In the genomic region with DNA sequence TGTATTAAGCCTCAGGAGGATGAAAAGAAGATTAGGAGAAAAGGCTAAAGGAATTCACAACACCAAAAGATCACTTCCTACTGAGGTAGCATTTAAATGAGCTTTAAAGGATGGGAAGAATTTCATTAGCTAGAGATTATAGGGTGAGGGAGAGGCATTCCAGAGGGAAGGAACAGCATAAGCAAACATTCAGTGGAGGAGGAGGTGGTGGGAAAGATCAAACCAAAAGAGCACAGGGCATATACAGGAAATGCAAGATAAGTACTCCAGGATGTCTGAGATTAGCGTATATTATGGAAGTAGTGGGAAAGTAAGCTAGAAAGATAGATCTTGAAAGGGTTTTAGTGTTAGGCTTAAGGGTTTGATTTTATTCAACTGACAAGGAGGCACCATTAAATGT, we compare ENCODE assay signal across 29 cellular contexts.
"Had no signal": no experiment of that assay in that cellular context is flagged by ENCODE, and none has a peak within 500 bp of the region (broad histone marks: within the 10 kb centered on the region; RNA-seq: fewer than 3 reads in every experiment).

No MANE protein-coding gene starts in this region.

- H3K36me3 ChIP-seq: breast epithelium, esophagus squamous epithelium, left lung, lower lobe of right lung, pancreas, sigmoid colon, thoracic aorta had no signal

- H3K27me3 Mint-ChIP-seq: activated naive CD4-positive, alpha-beta T cell treated with anti-CD3 and anti-CD28 coated beads, Interleukin-2, amount 10 ng/mL, durations not matched to agents 7 days and 5 days; activated naive CD8-positive, alpha-beta T cell treated with anti-CD3 and anti-CD28 coated beads, Interleukin-2, amount 10 ng/mL, durations not matched to agents 7 days and 5 days; stimulated activated naive CD8-positive, alpha-beta T cell treated with anti-CD3 and anti-CD28 coated beads, Interleukin-15, Interleukin-2, amounts not matched to agents 100 ng/mL and 50 ng/mL, for 24 hours had no signal

- H3K27ac ChIP-seq: breast epithelium, esophagus squamous epithelium, left lung, lower lobe of right lung, pancreas, psoas muscle, sigmoid colon, thoracic aorta had no signal

- H3K9me3 ChIP-seq: breast epithelium, esophagus squamous epithelium, left lung, lower lobe of right lung, pancreas, psoas muscle, sigmoid colon, thoracic aorta had no signal

- ATAC-seq: left lung; lower lobe of right lung; pancreas; psoas muscle; stimulated activated effector memory CD8-positive, alpha-beta T cell treated with anti-CD3 and anti-CD28 coated beads, Interleukin-12 subunit alpha, Interleukin-12 subunit beta, amount 100 ng/mL, for 72 hours had no signal

- H3K9me3 Mint-ChIP-seq: activated naive CD4-positive, alpha-beta T cell treated with anti-CD3 and anti-CD28 coated beads, Interleukin-2, amount 10 ng/mL, durations not matched to agents 7 days and 5 days; activated naive CD8-positive, alpha-beta T cell treated with anti-CD3 and anti-CD28 coated beads, Interleukin-2, amount 10 ng/mL, durations not matched to agents 7 days and 5 days; activated T-helper 1 cell treated with anti-CD3 and anti-CD28 coated beads, Interleukin-12 subunit alpha, Interleukin-12 subunit beta, Interleukin-2, Interleukin-4 antibody, amounts not matched to agents 30 ng/mL and 10 ng/mL and 1 ng/mL, durations not matched to agents 14 hours and 24 hours and 36 hours; nephron; stimulated activated effector memory CD8-positive, alpha-beta T cell treated with anti-CD3 and anti-CD28 coated beads, Interleukin-12 subunit alpha, Interleukin-12 subunit beta, amount 100 ng/mL, for 72 hours; stimulated activated naive CD8-positive, alpha-beta T cell treated with anti-CD3 and anti-CD28 coated beads, Interleukin-15, Interleukin-2, amounts not matched to agents 100 ng/mL and 50 ng/mL, for 24 hours; T-helper 1 cell treated with Interleukin-12 subunit alpha and Interleukin-12 subunit beta and Interleukin-4 antibody, amounts not matched to agents 30 μg/mL and 1 μg/mL, for 36 hours had no signal

- DNase-seq: activated CD4-positive, alpha-beta T cell treated with anti-CD3 and anti-CD28 coated beads for 1 hour; activated CD4-positive, alpha-beta T cell treated with anti-CD3 and anti-CD28 coated beads, Interleukin-2, amount 50 U/mL, for 4 hours; activated CD8-positive, alpha-beta memory T cell treated with anti-CD3 and anti-CD28 coated beads for 24 hours; activated effector memory CD4-positive, alpha-beta T cell treated with anti-CD3 and anti-CD28 coated beads, Interleukin-2, amount 50 U/mL, for 16 hours; activated naive CD4-positive, alpha-beta T cell treated with anti-CD3 and anti-CD28 coated beads, Interleukin-2, amount 10 ng/mL, durations not matched to agents 7 days and 5 days; activated naive CD8-positive, alpha-beta T cell treated with anti-CD3 and anti-CD28 coated beads, Interleukin-2, amount 10 ng/mL, durations not matched to agents 7 days and 5 days; activated T-cell treated with anti-CD3 and anti-CD28 coated beads, Interleukin-2, amount 50 U/mL, for 1 hour; amniotic stem cell; central memory CD4-positive, alpha-beta T cell; esophagus squamous epithelium; left lung; lower lobe of right lung; mesenchymal stem cell; nucleus accumbens; pancreas; psoas muscle; sigmoid colon; small intestine; stimulated activated CD4-positive, alpha-beta T cell treated with anti-CD3 and anti-CD28 coated beads, Interleukin-4, amount 100 ng/mL, for 24 hours; SW 1271; T1000; trophoblast cell had no signal

- H3K36me3 Mint-ChIP-seq: activated naive CD4-positive, alpha-beta T cell treated with anti-CD3 and anti-CD28 coated beads, Interleukin-2, amount 10 ng/mL, durations not matched to agents 7 days and 5 days; activated naive CD8-positive, alpha-beta T cell treated with anti-CD3 and anti-CD28 coated beads, Interleukin-2, amount 10 ng/mL, durations not matched to agents 7 days and 5 days; stimulated activated effector memory CD8-positive, alpha-beta T cell treated with anti-CD3 and anti-CD28 coated beads, Interleukin-12 subunit alpha, Interleukin-12 subunit beta, amount 100 ng/mL, for 72 hours had no signal

- H3K4me3 ChIP-seq: breast epithelium, esophagus squamous epithelium, left lung, lower lobe of right lung, pancreas, psoas muscle, sigmoid colon, thoracic aorta had no signal

- H3K4me3 Mint-ChIP-seq: activated naive CD4-positive, alpha-beta T cell treated with anti-CD3 and anti-CD28 coated beads, Interleukin-2, amount 10 ng/mL, durations not matched to agents 7 days and 5 days; activated naive CD8-positive, alpha-beta T cell treated with anti-CD3 and anti-CD28 coated beads, Interleukin-2, amount 10 ng/mL, durations not matched to agents 7 days and 5 days; activated T-helper 1 cell treated with anti-CD3 and anti-CD28 coated beads, Interleukin-12 subunit alpha, Interleukin-12 subunit beta, Interleukin-2, Interleukin-4 antibody, amounts not matched to agents 30 ng/mL and 10 ng/mL and 1 ng/mL, durations not matched to agents 14 hours and 24 hours and 36 hours; nephron; stimulated activated effector memory CD8-positive, alpha-beta T cell treated with anti-CD3 and anti-CD28 coated beads, Interleukin-12 subunit alpha, Interleukin-12 subunit beta, amount 100 ng/mL, for 72 hours; stimulated activated naive CD8-positive, alpha-beta T cell treated with anti-CD3 and anti-CD28 coated beads, Interleukin-15, Interleukin-2, amounts not matched to agents 100 ng/mL and 50 ng/mL, for 24 hours; T-helper 1 cell treated with Interleukin-12 subunit alpha and Interleukin-12 subunit beta and Interleukin-4 antibody, amounts not matched to agents 30 μg/mL and 1 μg/mL, for 36 hours had no signal

- H3K27ac Mint-ChIP-seq: activated naive CD4-positive, alpha-beta T cell treated with anti-CD3 and anti-CD28 coated beads, Interleukin-2, amount 10 ng/mL, durations not matched to agents 7 days and 5 days; activated naive CD8-positive, alpha-beta T cell treated with anti-CD3 and anti-CD28 coated beads, Interleukin-2, amount 10 ng/mL, durations not matched to agents 7 days and 5 days; activated T-helper 1 cell treated with anti-CD3 and anti-CD28 coated beads, Interleukin-12 subunit alpha, Interleukin-12 subunit beta, Interleukin-2, Interleukin-4 antibody, amounts not matched to agents 30 ng/mL and 10 ng/mL and 1 ng/mL, durations not matched to agents 14 hours and 24 hours and 36 hours; stimulated activated effector memory CD8-positive, alpha-beta T cell treated with anti-CD3 and anti-CD28 coated beads, Interleukin-12 subunit alpha, Interleukin-12 subunit beta, amount 100 ng/mL, for 72 hours; stimulated activated naive CD8-positive, alpha-beta T cell treated with anti-CD3 and anti-CD28 coated beads, Interleukin-15, Interleukin-2, amounts not matched to agents 100 ng/mL and 50 ng/mL, for 24 hours; T-helper 1 cell treated with Interleukin-12 subunit alpha and Interleukin-12 subunit beta and Interleukin-4 antibody, amounts not matched to agents 30 μg/mL and 1 μg/mL, for 36 hours had no signal

- H3K27me3 ChIP-seq: esophagus squamous epithelium, left lung, sigmoid colon had no signal

- H3K4me1 Mint-ChIP-seq: activated naive CD4-positive, alpha-beta T cell treated with anti-CD3 and anti-CD28 coated beads, Interleukin-2, amount 10 ng/mL, durations not matched to agents 7 days and 5 days; activated naive CD8-positive, alpha-beta T cell treated with anti-CD3 and anti-CD28 coated beads, Interleukin-2, amount 10 ng/mL, durations not matched to agents 7 days and 5 days; stimulated activated effector memory CD8-positive, alpha-beta T cell treated with anti-CD3 and anti-CD28 coated beads, Interleukin-12 subunit alpha, Interleukin-12 subunit beta, amount 100 ng/mL, for 72 hours had no signal

- H3K4me1 ChIP-seq: breast epithelium, esophagus squamous epithelium, left lung, lower lobe of right lung, pancreas, psoas muscle, sigmoid colon had no signal
